In genomic region chr12:15590180-15590826, GRCh38 we compare ENCODE assay signal across 8 cellular contexts.
DNase-seq lines count a peak whose midpoint lies in the region; ATAC-seq and TF ChIP-seq lines count a peak whose summit lies in the region.

No MANE protein-coding gene starts in this region.

- H3K27me3 ChIP-seq in DOHH2 (ENCODE audit: control insufficient read depth, low read length): no peaks in the 10 kb centered on the region
- no peaks in the 10 kb centered on the region for H3K27me3 ChIP-seq in tibial nerve

- peak; percentile 98 for ATAC-seq in GM21723 (IDR thresholded peaks at IDR 0.05; ENCODE audit: unreplicated experiment)
- peak; percentile 94 for ATAC-seq in activated T-cell treated with anti-CD3 and anti-CD28 coated beads, Interleukin-2, amount 50 U/mL, for 72 hours (replicated peaks in 1 of 2)

- H3K9me3 Mint-ChIP-seq in activated T-cell treated with anti-CD3 and anti-CD28 coated beads, Interleukin-2, amount 50 U/mL, for 72 hours: no peaks in the 10 kb centered on the region
- H3K9me3 Mint-ChIP-seq in nephron: no peaks in the 10 kb centered on the region

- no peaks in the 10 kb centered on the region for H3K79me2 ChIP-seq in DOHH2 (ENCODE audit: control insufficient read depth, low read length)

- TF ChIP-seq POLR2A in tibial nerve (IDR thresholded peaks at IDR 0.05): no peak

- TF ChIP-seq CTCF in DOHH2 (IDR thresholded peaks at IDR 0.05; ENCODE audit: low read depth, low read length, poor library complexity, severe bottlenecking) (peak; percentile 83), fibroblast of pulmonary artery (IDR thresholded peaks at IDR 0.05; ENCODE audit: low read length, missing control alignments) (peak; percentile 92), nephron (IDR thresholded peaks at IDR 0.05; ENCODE audit: unreplicated experiment in 3 of 3) (peak; percentile 86 to 91 (median 90)), tibial nerve (IDR thresholded peaks at IDR 0.05) (peak; percentile 85 to 94 (median 89))

- no peaks in the 10 kb centered on the region for H3K27me3 Mint-ChIP-seq in activated T-cell treated with anti-CD3 and anti-CD28 coated beads, Interleukin-2, amount 50 U/mL, for 72 hours (ENCODE audit: low read depth)
- H3K27me3 Mint-ChIP-seq in nephron (ENCODE audit: low read depth): peaks cover 5% of the 10 kb centered on the region

- H4K20me1 ChIP-seq in DOHH2 (ENCODE audit: control insufficient read depth, insufficient read depth, low read depth, low read length): no peaks in the 10 kb centered on the region

- H3F3A ChIP-seq in DOHH2 (ENCODE audit: control insufficient read depth, insufficient read depth): no peaks in the 10 kb centered on the region

- H3K4me3 ChIP-seq in DOHH2 (ENCODE audit: low read length): peak overlapping the region; percentile 40; the same call in 1 of the 2 replicates
- H3K4me3 ChIP-seq in fibroblast of pulmonary artery (replicated peaks; ENCODE audit: low read depth, low read length): peak overlapping the region; percentile 55
- H3K4me3 ChIP-seq in tibial nerve: peak overlapping the region in 3 of 4 donors; percentile 8 to 32 (median 21)

- no peak overlapping the region for H3K27ac Mint-ChIP-seq in activated T-cell treated with anti-CD3 and anti-CD28 coated beads, Interleukin-2, amount 50 U/mL, for 72 hours
- peak overlapping the region; percentile 30 to 69 (median 48) for H3K27ac Mint-ChIP-seq in nephron

- WGBS in tibial nerve, 2 donors: 4 to 5% methylated on average over 16 of the region's 16 CpGs

- no peaks in the 10 kb centered on the region for H3K36me3 ChIP-seq in DOHH2 (ENCODE audit: control insufficient read depth, low read length)
- no peaks in the 10 kb centered on the region for H3K36me3 ChIP-seq in tibial nerve

- peaks cover 7% of the 10 kb centered on the region for H3K4me1 ChIP-seq in DOHH2 (ENCODE audit: control insufficient read depth, low read length)
- H3K4me1 ChIP-seq in tibial nerve: peaks cover 0 to 6% (median 0%) of the 10 kb centered on the region in 4 donors

- no peaks in the 10 kb centered on the region for H3K9me2 ChIP-seq in DOHH2 (replicated peaks; ENCODE audit: control insufficient read depth, low read length)

- H3K27ac ChIP-seq in DOHH2 (ENCODE audit: low read depth, low read length) (no peak overlapping the region), tibial nerve (peak overlapping the region in 3 of 4 donors; percentile 7 to 56 (median 28))

- peak overlapping the region; percentile 53 for H3K4me2 ChIP-seq in DOHH2 (ENCODE audit: low read length)

- no peaks in the 10 kb centered on the region for H3K36me3 Mint-ChIP-seq in activated T-cell treated with anti-CD3 and anti-CD28 coated beads, Interleukin-2, amount 50 U/mL, for 72 hours (ENCODE audit: insufficient read depth in 2 of 2)
- peaks cover 17% of the 10 kb centered on the region for H3K36me3 Mint-ChIP-seq in nephron (ENCODE audit: low read depth)

- peak; percentile 13 to 46 for TF ChIP-seq EP300 in tibial nerve (IDR thresholded peaks at IDR 0.05)

- H3K4me3 Mint-ChIP-seq in activated T-cell treated with anti-CD3 and anti-CD28 coated beads, Interleukin-2, amount 50 U/mL, for 72 hours: peak overlapping the region; percentile 81
- peak overlapping the region; percentile 59 to 76 (median 72) for H3K4me3 Mint-ChIP-seq in nephron

- peaks cover 11% of the 10 kb centered on the region for H3K4me1 Mint-ChIP-seq in activated T-cell treated with anti-CD3 and anti-CD28 coated beads, Interleukin-2, amount 50 U/mL, for 72 hours (ENCODE audit: low read depth)
- peaks cover 7% of the 10 kb centered on the region for H3K4me1 Mint-ChIP-seq in nephron

- H3K9me3 ChIP-seq in DOHH2 (ENCODE audit: control insufficient read depth, insufficient read depth, low read length) (no peaks in the 10 kb centered on the region), tibial nerve (no peaks in the 10 kb centered on the region)

- peak; percentile 38 for DNase-seq in HuH-7.5 (ENCODE audit: low spot score)
- peak; percentile 87 for DNase-seq in OCI-M1 (lab: John Stamatoyannopoulos, UW)
- DNase-seq in activated T-cell treated with anti-CD3 and anti-CD28 coated beads, Interleukin-2, amount 50 U/mL, for 72 hours: peak; percentile 48 to 55
- DNase-seq in fibroblast of pulmonary artery (ENCODE audit: low read depth): peak; percentile 82
- DNase-seq in tibial nerve (ENCODE audit: low spot score in 2 of 2): peak in 1 of 2 donors; percentile 75
